Comparison of ENCODE assay signal across 10 cellular contexts in genomic region chr18:12645751-12646203, GRCh38. TPM values are rescaled to one million over a fixed set of nuclear protein-coding genes. Genes with fewer than 3 reads are reported as not detected.
DNase-seq lines count a peak whose midpoint lies in the region; ATAC-seq and TF ChIP-seq lines count a peak whose summit lies in the region.
"Had no signal": no experiment of that assay in that cellular context is flagged by ENCODE, and none has a peak within 500 bp of the region (broad histone marks: within the 10 kb centered on the region; RNA-seq: fewer than 3 reads in every experiment).

No MANE protein-coding gene starts in this region.

- no peak for TF ChIP-seq CTCF in nephron (IDR thresholded peaks at IDR 0.05; ENCODE audit: unreplicated experiment in 3 of 3)
- no peak for TF ChIP-seq CTCF in mucosa of descending colon (IDR thresholded peaks at IDR 0.05)
- TF ChIP-seq CTCF in GM20000 (IDR thresholded peaks at IDR 0.05; ENCODE audit: extremely low read depth, missing control alignments), result no peak

- DNase-seq in Ammon's horn (ENCODE audit: low spot score) (peak; percentile 71), NCI-H510A (lab: John Stamatoyannopoulos, UW) (peak; percentile 66), fibroblast of peridontal ligament (ENCODE audit: extremely low read depth) (peak; percentile 38), mucosa of descending colon (no peak), GM20000 (ENCODE audit: low spot score) (no peak)
- DNase-seq: NCI-H1694 treated with DMSO at 0.1 percent for 48 hours had no signal

- peak overlapping the region in 2 of 3 experiments; percentile 6 to 9 for H3K27ac Mint-ChIP-seq in nephron
- H3K27ac Mint-ChIP-seq: B cell had no signal

- no peaks in the 10 kb centered on the region for H3K9me3 ChIP-seq in mucosa of descending colon

- ATAC-seq in GM18873 (IDR thresholded peaks at IDR 0.05; ENCODE audit: low FRiP score, unreplicated experiment) (no peak), mucosa of descending colon (no peak), GM19328 (IDR thresholded peaks at IDR 0.05; ENCODE audit: unreplicated experiment) (no peak)

- intact Hi-C loops in mucosa of descending colon (cut with DNase I, micrococcal nuclease), result no loop called here

- no peaks in the 10 kb centered on the region for H3K36me3 ChIP-seq in mucosa of descending colon (ENCODE audit: low read depth)

- H3K27me3 Mint-ChIP-seq in nephron (ENCODE audit: low read depth), result no peaks in the 10 kb centered on the region

- no peak overlapping the region for H3K4me3 Mint-ChIP-seq in nephron
- H3K4me3 Mint-ChIP-seq: B cell had no signal

- no peaks in the 10 kb centered on the region for H3K4me1 ChIP-seq in mucosa of descending colon (ENCODE audit: low read depth)

- peaks cover 21% of the 10 kb centered on the region for H3K4me1 Mint-ChIP-seq in nephron
- H3K4me1 Mint-ChIP-seq: B cell had no signal

- no peak overlapping the region for H3K4me3 ChIP-seq in mucosa of descending colon

- no peaks in the 10 kb centered on the region for H3K36me3 Mint-ChIP-seq in nephron (ENCODE audit: low read depth)

- H3K9me3 Mint-ChIP-seq in nephron, result no peaks in the 10 kb centered on the region

RNA-seq across cellular contexts. Expression of gene SPIRE1, which starts 12.1 kb away (rescaled TPM):
- 10 to 100 TPM in 1 of 3 donors, 1 to 10 TPM in 2; 4.7 to 32.8 (median 5.1) TPM for total RNA-seq in mucosa of descending colon

RNA-seq across cellular contexts. Expression of gene CEP76, which starts 56.7 kb away (rescaled TPM):
- 10 to 100 TPM in 1 of 3 donors, 1 to 10 TPM in 2; 6.4 to 10.1 (median 8.5) TPM for total RNA-seq in mucosa of descending colon

RNA-seq across cellular contexts. Expression of gene PSMG2, which starts 57.1 kb away (rescaled TPM):
- 10 to 100 TPM; 68.7 to 73.8 (median 69.3) TPM for total RNA-seq in mucosa of descending colon

Comparison
In these comparisons a context has a peak if more than half of its experiments do, and no peak if none do; other contexts are left out.
1. DNase-seq: peak in Ammon's horn (single experiment), NCI-H510A (single experiment) and fibroblast of peridontal ligament (single experiment); none in mucosa of descending colon (0 of 3) and GM20000 (single experiment).